Comparison of ENCODE assay signal across 13 cellular contexts in genomic region chr2:126831234-126832005, GRCh38.
DNase-seq lines count a peak whose midpoint lies in the region; ATAC-seq and TF ChIP-seq lines count a peak whose summit lies in the region.
"Had no signal": no experiment of that assay in that cellular context is flagged by ENCODE, and none has a peak within 500 bp of the region (broad histone marks: within the 10 kb centered on the region; RNA-seq: fewer than 3 reads in every experiment).

No MANE protein-coding gene starts in this region.

- no peaks in the 10 kb centered on the region for H3K9me2 ChIP-seq in SK-N-SH

- H4K20me1 ChIP-seq in SK-N-SH (ENCODE audit: insufficient read depth), result no peaks in the 10 kb centered on the region

- H3K27ac ChIP-seq in SK-N-SH (ENCODE audit: low read depth in 2 of 2, low read length in 1 of 2), result no peak overlapping the region
- H3K27ac ChIP-seq: C4-2B, tibial artery had no signal

- no peak overlapping the region for H2AFZ ChIP-seq in SK-N-SH (ENCODE audit: low read depth)

- H3K79me2 ChIP-seq in SK-N-SH (ENCODE audit: insufficient read depth), result no peaks in the 10 kb centered on the region

- no peaks in the 10 kb centered on the region for H3K9me3 ChIP-seq in SK-N-SH
- H3K9me3 ChIP-seq: tibial artery had no signal

- peaks cover 0 to 6% of the 10 kb centered on the region in 2 experiments; a peak in 1 of 4 replicates for H3K4me1 ChIP-seq in SK-N-SH (ENCODE audit: control insufficient read depth in 1 of 2, insufficient read depth in 2 of 2, low read depth in 1 of 2, low read length in 1 of 2)
- H3K4me1 ChIP-seq: tibial artery had no signal

- no peaks in the 10 kb centered on the region for H3K36me3 ChIP-seq in SK-N-SH (replicated peaks in 1 of 2; ENCODE audit: control insufficient read depth in 1 of 2, insufficient read depth in 2 of 2, low read length in 1 of 2)
- H3K36me3 ChIP-seq: tibial artery had no signal

- no peak for TF ChIP-seq RAD21 in SK-N-SH (IDR thresholded peaks at IDR 0.05; ENCODE audit: low read length)

- H3K27me3 ChIP-seq in SK-N-SH (ENCODE audit: insufficient read depth), result no peaks in the 10 kb centered on the region
- H3K27me3 ChIP-seq: tibial artery had no signal

- no peaks in the 10 kb centered on the region for H3F3A ChIP-seq in SK-N-SH (replicated peaks; ENCODE audit: insufficient read depth)

- POLR2A ChIA-PET in GM10248 (lab: Yijun Ruan, JAX), result no interaction called here
- POLR2A ChIA-PET in SK-N-SH (lab: Yijun Ruan, JAX), result no interaction called here

- TF ChIP-seq EP300 in SK-N-SH (IDR thresholded peaks at IDR 0.05; ENCODE audit: borderline replicate concordance in 1 of 2, low read depth in 1 of 2, low read length in 1 of 2), result no peak

- intact Hi-C loops in sciatic nerve (cut with DNase I), result no loop called here

- DNase-seq in HT1080 (ENCODE audit: low read depth), result peak; percentile 100
- DNase-seq in NOMO-1 treated with DMSO at 0.1 percent for 48 hours (lab: John Stamatoyannopoulos, UW; ENCODE audit: unreplicated experiment), result peak; percentile 75
- DNase-seq in cardiac fibroblast (ENCODE audit: low read depth in 2 of 2), result peak; percentile 12 to 59
- no peak for DNase-seq in sciatic nerve (ENCODE audit: low spot score)
- no peak for DNase-seq in GM10248 (ENCODE audit: extremely low spot score)
- no peak for DNase-seq in SK-N-SH
- DNase-seq: activated naive CD4-positive, alpha-beta T cell treated with anti-CD3 and anti-CD28 coated beads for 36 hours; DMS79 treated with DMSO at 0.1 percent for 48 hours; Karpas-422; tibial artery had no signal

- 36% methylated on average over 13 of the region's 14 CpGs for WGBS in SK-N-SH (ENCODE audit: low lambda C conversion rate)

- H3K4me3 ChIP-seq in cardiac fibroblast (replicated peaks in 1 of 2; ENCODE audit: low read depth in 2 of 2, low read length in 2 of 2), result no peak overlapping the region
- H3K4me3 ChIP-seq in SK-N-SH (ENCODE audit: low read depth in 2 of 2, low read length in 1 of 2), result no peak overlapping the region
- H3K4me3 ChIP-seq: tibial artery had no signal

- no peak for TF ChIP-seq CTCF in cardiac fibroblast (IDR thresholded peaks at IDR 0.05; ENCODE audit: low read depth, low read length)
- no peak for TF ChIP-seq CTCF in GM10248 (IDR thresholded peaks at IDR 0.05; ENCODE audit: control extremely low read depth, extremely low read depth, low read depth, missing control alignments)
- TF ChIP-seq CTCF in SK-N-SH (IDR thresholded peaks at IDR 0.05), result no peak

- ATAC-seq in sciatic nerve (peak; percentile 78), HG02852 (IDR thresholded peaks at IDR 0.05; ENCODE audit: unreplicated experiment) (no peak)
- ATAC-seq: SK-N-SH treated with all-trans-retinoic acid at 6 μM for 48 hours had no signal

- no peak overlapping the region for H3K4me2 ChIP-seq in SK-N-SH

- H3K9ac ChIP-seq in SK-N-SH, result no peak overlapping the region

- CTCF ChIA-PET in GM10248 (lab: Yijun Ruan, JAX) (no interaction called here), SK-N-SH (lab: Yijun Ruan, JAX) (interaction anchor here (1.3 kb wide), 1 partner anchor 24 kb away, joined by 3 read pairs; no protein-coding TSS in a partner anchor)

TF ChIP-seq in SK-N-SH, 30 proteins besides CTCF, POLR2A, EP300 and RAD21:
- no peak for TF ChIP-seq CHD2 (IDR thresholded peaks at IDR 0.05; ENCODE audit: low read length, partially characterized antibody)
- no peak for TF ChIP-seq USF1 (IDR thresholded peaks at IDR 0.05; ENCODE audit: borderline replicate concordance, low read depth)
- no peak for TF ChIP-seq RCOR1 (IDR thresholded peaks at IDR 0.05; ENCODE audit: low read length)
- TF ChIP-seq GATA2 (CRISPR knock-in tag; IDR thresholded peaks at IDR 0.05), result no peak
- TF ChIP-seq MXI1 (IDR thresholded peaks at IDR 0.05; ENCODE audit: low read depth, low read length), result no peak
- no peak for TF ChIP-seq SIN3A (IDR thresholded peaks at IDR 0.05; ENCODE audit: borderline replicate concordance, low read depth, low read length)
- no peak for TF ChIP-seq GABPA (IDR thresholded peaks at IDR 0.05; ENCODE audit: low read depth)

Comparison
In these comparisons a context has a peak if more than half of its experiments do, and no peak if none do; other contexts are left out.
1. DNase-seq: peak in HT1080 (single experiment), NOMO-1 treated with DMSO at 0.1 percent for 48 hours (single experiment) and cardiac fibroblast (2 of 2); none in sciatic nerve (single experiment), GM10248 (single experiment) and SK-N-SH (single experiment).